Comparison of ENCODE assay signal across 18 cellular contexts in the genomic region with DNA sequence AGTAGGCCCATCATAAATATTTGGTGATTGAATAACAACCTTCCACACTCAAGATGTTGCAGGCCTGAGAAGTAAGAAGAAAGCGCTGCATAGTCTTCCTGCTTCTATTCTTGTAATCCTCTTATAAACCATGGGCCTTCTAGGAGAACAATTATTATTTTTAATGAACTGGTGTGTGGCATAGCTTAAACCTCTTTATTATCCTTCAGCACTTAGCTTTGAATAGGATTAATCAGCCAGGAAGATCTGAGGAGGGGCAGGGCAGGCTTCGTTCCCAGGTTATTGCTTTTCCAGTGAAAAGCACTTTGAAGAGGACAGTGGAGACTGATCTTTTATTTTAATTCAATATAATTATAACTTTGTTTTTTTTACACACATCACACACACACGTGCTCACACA. TPM values are rescaled to one million over a fixed set of nuclear protein-coding genes. Genes with fewer than 3 reads are reported as not detected.
DNase-seq lines count a peak whose midpoint lies in the region; TF ChIP-seq lines count a peak whose summit lies in the region.
"Had no signal": no experiment of that assay in that cellular context is flagged by ENCODE, and none has a peak within 500 bp of the region (broad histone marks: within the 10 kb centered on the region; RNA-seq: fewer than 3 reads in every experiment).

No MANE protein-coding gene starts in this region.

- intact Hi-C loops in adrenal gland (cut with DNase I) = no loop called here

- TF ChIP-seq POLR2A in adrenal gland (IDR thresholded peaks at IDR 0.05) = no peak

- peak overlapping the region; percentile 80 for H3K4me3 Mint-ChIP-seq in HFFc6
- H3K4me3 Mint-ChIP-seq: CD8-positive, alpha-beta T cell had no signal

- WGBS in adrenal gland, 4 donors = 81 to 84% (median 81%) methylated on average over 3 of the region's 3 CpGs

- no peaks in the 10 kb centered on the region for H3K27me3 Mint-ChIP-seq in HFFc6 (ENCODE audit: insufficient read depth)

- H3K27me3 ChIP-seq in osteoblast (ENCODE audit: insufficient read depth, low read length) = no peaks in the 10 kb centered on the region
- no peaks in the 10 kb centered on the region for H3K27me3 ChIP-seq in adrenal gland

- no peaks in the 10 kb centered on the region for H3K9me3 ChIP-seq in osteoblast (ENCODE audit: low read depth, low read length)
- H3K9me3 ChIP-seq in adrenal gland (replicated peaks in 1 of 3) = no peaks in the 10 kb centered on the region

- no peaks in the 10 kb centered on the region for H3K36me3 ChIP-seq in osteoblast (ENCODE audit: insufficient read depth, low read length)
- no peaks in the 10 kb centered on the region for H3K36me3 ChIP-seq in adrenal gland (replicated peaks in 1 of 2)

- DNase-seq in NCI-H1417 (lab: John Stamatoyannopoulos, UW) = peak in 2 of 3 experiments; percentile 5 to 41
- no peak for DNase-seq in NCI-H1417 treated with DMSO at 0.1 percent for 48 hours (lab: John Stamatoyannopoulos, UW)
- no peak for DNase-seq in HFFc6
- DNase-seq in NCI-H82 treated with DMSO at 0.1 percent for 48 hours (lab: John Stamatoyannopoulos, UW; ENCODE audit: unreplicated experiment) = peak; percentile 93
- DNase-seq in osteoblast (ENCODE audit: insufficient read length, low spot score, missing footprints) = no peak
- DNase-seq in DMS 273 (lab: John Stamatoyannopoulos, UW; ENCODE audit: unreplicated experiment) = no peak
- no peak for DNase-seq in NCI-H1048 (lab: John Stamatoyannopoulos, UW)
- no peak for DNase-seq in adrenal gland
- DNase-seq: AML-193; C1 segment of cervical spinal cord; CD8-positive, alpha-beta T cell; DMS53; NCI-H1092; NCI-H1694; NCI-H2081; NCI-H510A; SW 1271 had no signal

- H3K4me3 ChIP-seq in osteoblast (ENCODE audit: insufficient read depth, low read length) (no peak overlapping the region), adrenal gland (no peak overlapping the region)
- H3K4me3 ChIP-seq: K562 had no signal

- peaks cover 6% of the 10 kb centered on the region; the same call in 1 of the 2 replicates for H3K36me3 Mint-ChIP-seq in HFFc6 (ENCODE audit: low read depth)
- H3K36me3 Mint-ChIP-seq: CD8-positive, alpha-beta T cell had no signal

- H3K79me2 ChIP-seq in osteoblast (ENCODE audit: insufficient read depth, low read length) = no peaks in the 10 kb centered on the region

- no peak overlapping the region for H2AFZ ChIP-seq in osteoblast (ENCODE audit: low read length)

- H3K27ac ChIP-seq in osteoblast (ENCODE audit: low read depth, low read length) (no peak overlapping the region), adrenal gland (no peak overlapping the region)

- TF ChIP-seq CTCF in HFFc6 (IDR thresholded peaks at IDR 0.05) (no peak), osteoblast (IDR thresholded peaks at IDR 0.05; ENCODE audit: extremely low read depth, low read depth, low read length) (no peak), adrenal gland (IDR thresholded peaks at IDR 0.05) (no peak)

- H3K27ac Mint-ChIP-seq in HFFc6 = peak overlapping the region; percentile 47
- H3K27ac Mint-ChIP-seq: CD8-positive, alpha-beta T cell had no signal

- H3K4me1 ChIP-seq in osteoblast (ENCODE audit: insufficient read depth, low read length) (peaks cover 3% of the 10 kb centered on the region), adrenal gland (replicated peaks in 1 of 2) (no peaks in the 10 kb centered on the region)

- H3K4me1 Mint-ChIP-seq in HFFc6 (ENCODE audit: low read depth) = peaks cover 35% of the 10 kb centered on the region

- H3K9me3 Mint-ChIP-seq in HFFc6 = no peaks in the 10 kb centered on the region
- H3K9me3 Mint-ChIP-seq: CD8-positive, alpha-beta T cell had no signal

- H4K20me1 ChIP-seq in osteoblast (ENCODE audit: insufficient read depth, low read length) = no peaks in the 10 kb centered on the region

- H3K4me2 ChIP-seq in osteoblast (ENCODE audit: insufficient read depth, low read length) = peak overlapping the region; percentile 54

RNA-seq across cellular contexts. Expression of a gene that starts 42.3 kb away (rescaled TPM):
- total RNA-seq in HFFc6 (2021; fragmentation: NEBNext Ultra II Directional; extraction: Animal tissue kit (Norgen Biotek cat#: 25700)) = 1 to 10 TPM; 4.6 to 7.5 (median 5.5) TPM
- total RNA-seq in osteoblast = 22.1 and 28.6 TPM in 2 replicates
- total RNA-seq in adrenal gland = 1 to 10 TPM; 1.7 to 4.6 (median 3.1) TPM
- 1 to 10 TPM in 1 of 3 donors, under 1 TPM in 2; 0.20 to 2.1 (median 0.48) TPM for polyA plus RNA-seq in adrenal gland
- total RNA-seq: CD8-positive, alpha-beta T cell had no signal

Comparison
In these comparisons a context has a peak if more than half of its experiments do, and no peak if none do; other contexts are left out.
1. DNase-seq: peak in NCI-H1417 (2 of 3) and NCI-H82 treated with DMSO at 0.1 percent for 48 hours (single experiment); none in NCI-H1417 treated with DMSO at 0.1 percent for 48 hours (single experiment), HFFc6 (single experiment), osteoblast (single experiment), DMS 273 (single experiment), NCI-H1048 (single experiment) and adrenal gland (0 of 7).